In the genomic region with DNA sequence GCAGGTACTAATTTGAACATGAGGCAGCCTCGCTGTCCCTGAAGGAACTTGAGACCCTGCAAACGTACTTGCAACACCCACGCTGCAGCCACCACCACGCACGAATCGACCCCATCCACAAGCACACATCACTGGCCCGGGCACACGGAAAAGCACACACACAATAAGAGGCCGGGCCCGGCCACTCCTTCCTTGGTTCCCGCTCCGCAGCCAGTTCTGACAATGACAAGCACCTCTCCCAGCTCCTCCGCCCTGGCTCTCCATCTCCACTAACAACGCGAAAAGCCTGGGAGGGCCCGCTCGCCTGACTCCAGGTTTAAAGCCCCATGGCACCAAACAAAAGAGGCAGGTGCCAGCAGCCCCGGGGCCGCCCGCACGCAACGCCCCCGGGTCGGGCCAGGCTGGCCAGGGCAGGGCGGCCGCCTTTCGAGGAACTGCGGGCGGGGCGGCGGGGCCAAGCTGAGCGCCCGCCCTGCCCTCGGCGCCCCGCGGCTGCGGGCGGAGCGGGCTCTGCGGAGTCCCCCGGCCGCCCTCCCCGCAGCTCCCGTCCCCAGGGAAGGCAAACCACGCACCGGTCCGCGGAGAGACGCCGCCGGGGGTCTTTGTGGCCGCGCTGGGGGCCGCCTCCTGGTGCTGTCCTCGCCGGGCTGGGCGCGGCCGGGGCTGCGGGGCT, we compare ENCODE assay signal across 8 cellular contexts.
A peak's percentile ranks its signal among the peaks of the same experiment; 100 is the strongest.
DNase-seq lines count a peak whose midpoint lies in the region; ATAC-seq and TF ChIP-seq lines count a peak whose summit lies in the region.

No MANE protein-coding gene starts in this region.

- no peak overlapping the region for H3K9ac ChIP-seq in endocrine pancreas (ENCODE audit: control insufficient read depth, insufficient read depth, low read length)

- H3K4me3 ChIP-seq in AG09309 (ENCODE audit: control insufficient read depth, low read depth, low read length): peak overlapping the region; percentile 45
- H3K4me3 ChIP-seq in endocrine pancreas (ENCODE audit: control insufficient read depth, insufficient read depth, low read length): peak overlapping the region; percentile 10

- peaks cover 8% of the 10 kb centered on the region for H3K4me1 Mint-ChIP-seq in nephron progenitor cell

- no peaks in the 10 kb centered on the region for H3K36me3 ChIP-seq in endocrine pancreas (ENCODE audit: control insufficient read depth, insufficient read depth, low read length)

- no peak overlapping the region for H3K27ac Mint-ChIP-seq in nephron progenitor cell

- H3K9me3 Mint-ChIP-seq in nephron progenitor cell: no peaks in the 10 kb centered on the region

- H3K27me3 Mint-ChIP-seq in nephron progenitor cell (ENCODE audit: low read depth, poor library complexity): peaks cover 82% of the 10 kb centered on the region

- H3K27me3 ChIP-seq in endocrine pancreas (ENCODE audit: control insufficient read depth, insufficient read depth, low read length): peaks cover 5% of the 10 kb centered on the region

- H3K4me1 ChIP-seq in endocrine pancreas (ENCODE audit: control insufficient read depth, insufficient read depth, low read length): no peaks in the 10 kb centered on the region

- H3K9me3 ChIP-seq in endocrine pancreas (ENCODE audit: control insufficient read depth, low read length): no peaks in the 10 kb centered on the region

- TF ChIP-seq CTCF in AG09309 (IDR thresholded peaks at IDR 0.05; ENCODE audit: control insufficient read depth, insufficient read depth, low read depth, low read length, missing control alignments) (no peak), nephron progenitor cell (IDR thresholded peaks at IDR 0.05) (no peak), GM13977 (IDR thresholded peaks at IDR 0.05; ENCODE audit: extremely low read depth, insufficient read depth, missing control alignments) (no peak)

- in situ Hi-C loops in GM13977 (cut with MboI; ENCODE audit: low pct_unique_long_range_greater_than_20kb, low sequenced_read_pairs, unreplicated experiment): no loop called here

- ATAC-seq in HG03457 (IDR thresholded peaks at IDR 0.05; ENCODE audit: unreplicated experiment) (no peak), HG03354 (IDR thresholded peaks at IDR 0.05; ENCODE audit: poor library complexity, severe bottlenecking, unreplicated experiment) (no peak)

- H3K4me3 Mint-ChIP-seq in nephron progenitor cell: peak overlapping the region; percentile 83

- DNase-seq in AG09309 (ENCODE audit: low read depth) (no peak), NCI-H187 (lab: John Stamatoyannopoulos, UW) (peak; percentile 25 to 50), nephron progenitor cell (no peak), GM13977 (ENCODE audit: low spot score) (no peak)
- DNase-seq in NK-92 treated with Interleukin-12 subunit alpha and Interleukin-12 subunit beta, amount 100 ng/mL, for 24 hours (lab: John Stamatoyannopoulos, UW): no peak

- H3K36me3 Mint-ChIP-seq in nephron progenitor cell (ENCODE audit: low read depth): no peaks in the 10 kb centered on the region

Comparison
In these comparisons a context has a peak if more than half of its experiments do, and no peak if none do; other contexts are left out.
1. DNase-seq: peak in NCI-H187 (2 of 2); none in AG09309 (single experiment), nephron progenitor cell (single experiment), NK-92 treated with Interleukin-12 subunit alpha and Interleukin-12 subunit beta, amount 100 ng/mL, for 24 hours (single experiment) and GM13977 (single experiment).